In the genomic region with DNA sequence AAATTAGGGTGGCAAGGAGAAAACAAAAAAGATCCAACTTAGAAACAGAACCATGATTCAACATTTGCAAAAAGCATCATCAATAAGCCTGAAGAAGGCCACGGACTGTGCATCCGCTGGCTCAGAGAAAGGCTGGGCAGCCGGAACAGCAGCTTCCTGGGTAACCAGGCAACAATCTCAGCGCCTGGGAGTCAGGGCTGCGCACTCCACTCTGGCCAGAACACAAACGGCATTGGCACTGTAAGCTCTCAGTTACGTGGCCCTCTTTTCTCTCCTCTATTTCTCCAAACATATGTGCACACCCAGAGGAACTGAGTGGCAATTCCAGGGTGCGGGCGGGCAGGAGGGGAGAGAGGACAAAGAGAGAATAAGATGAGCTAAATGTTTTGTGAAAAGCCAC, we compare ENCODE assay signal across 11 cellular contexts. TPM values are rescaled to one million over a fixed set of nuclear protein-coding genes. Genes with fewer than 3 reads are reported as not detected.
DNase-seq lines count a peak whose midpoint lies in the region; ATAC-seq and TF ChIP-seq lines count a peak whose summit lies in the region.
"Had no signal": no experiment of that assay in that cellular context is flagged by ENCODE, and none has a peak within 500 bp of the region (broad histone marks: within the 10 kb centered on the region; RNA-seq: fewer than 3 reads in every experiment).

No MANE protein-coding gene starts in this region.

- H3K36me3 Mint-ChIP-seq in stimulated activated naive B cell treated with anti-CD40 and anti-IgM and Interleukin-4, amounts not matched to agents 10 μg/mL and 1 μg/mL and 100 μg/mL, for 72 hours, result peaks cover 17 to 54% of the 10 kb centered on the region in 2 donors

- peaks cover 8 to 21% of the 10 kb centered on the region in 2 donors for H3K4me1 Mint-ChIP-seq in stimulated activated naive B cell treated with anti-CD40 and anti-IgM and Interleukin-4, amounts not matched to agents 10 μg/mL and 1 μg/mL and 100 μg/mL, for 72 hours

- H3K27ac Mint-ChIP-seq in stimulated activated naive B cell treated with anti-CD40 and anti-IgM and Interleukin-4, amounts not matched to agents 10 μg/mL and 1 μg/mL and 100 μg/mL, for 72 hours, result peak overlapping the region; percentile 59

- ATAC-seq in SK-N-SH treated with all-trans-retinoic acid at 6 μM for 48 hours (peak; percentile 45; the same call in 1 of the 3 replicates), left lobe of liver (peak; percentile 89), GM18868 (IDR thresholded peaks at IDR 0.05; ENCODE audit: unreplicated experiment) (no peak), GM21529 (IDR thresholded peaks at IDR 0.05; ENCODE audit: unreplicated experiment) (no peak)
- ATAC-seq in stimulated activated naive B cell treated with anti-CD40 and anti-IgM and Interleukin-4, amounts not matched to agents 10 μg/mL and 1 μg/mL and 100 μg/mL, for 72 hours (replicated peaks), result no peak

- H3K27me3 Mint-ChIP-seq in stimulated activated naive B cell treated with anti-CD40 and anti-IgM and Interleukin-4, amounts not matched to agents 10 μg/mL and 1 μg/mL and 100 μg/mL, for 72 hours, result no peaks in the 10 kb centered on the region

- DNase-seq in cerebellar cortex (ENCODE audit: low spot score), result peak; percentile 77
- DNase-seq in left lobe of liver (ENCODE audit: low spot score), result peak; percentile 69
- no peak for DNase-seq in stimulated activated naive B cell treated with anti-CD40 and anti-IgM and Interleukin-4, amounts not matched to agents 10 μg/mL and 1 μg/mL and 100 μg/mL, for 72 hours
- no peak for DNase-seq in HUDEP-2 (lab: John Stamatoyannopoulos, UW; ENCODE audit: unreplicated experiment in 76 of 76)
- DNase-seq: effector CD8-positive, alpha-beta T cell; stimulated activated CD4-positive, alpha-beta T cell treated with anti-CD3 and anti-CD28 coated beads, Interleukin-4, amount 100 ng/mL, for 1 hour had no signal

- H3K4me3 Mint-ChIP-seq in stimulated activated naive B cell treated with anti-CD40 and anti-IgM and Interleukin-4, amounts not matched to agents 10 μg/mL and 1 μg/mL and 100 μg/mL, for 72 hours, result no peak overlapping the region

- H3K9me3 Mint-ChIP-seq in stimulated activated naive B cell treated with anti-CD40 and anti-IgM and Interleukin-4, amounts not matched to agents 10 μg/mL and 1 μg/mL and 100 μg/mL, for 72 hours, result no peaks in the 10 kb centered on the region

TF ChIP-seq in SK-N-SH treated with all-trans-retinoic acid at 6 μM for 48 hours, 23 proteins besides CTCF, POLR2A, EP300 and RAD21:
- no peak for TF ChIP-seq ZFP3 (CRISPR knock-in tag; IDR thresholded peaks at IDR 0.05)
- no peak for TF ChIP-seq ZC3H10 (CRISPR knock-in tag; IDR thresholded peaks at IDR 0.05)
- TF ChIP-seq SNAI2 (CRISPR knock-in tag; IDR thresholded peaks at IDR 0.05), result no peak
- TF ChIP-seq TCF4 (CRISPR knock-in tag; IDR thresholded peaks at IDR 0.05; ENCODE audit: borderline replicate concordance), result no peak
- TF ChIP-seq, protein P1, sequence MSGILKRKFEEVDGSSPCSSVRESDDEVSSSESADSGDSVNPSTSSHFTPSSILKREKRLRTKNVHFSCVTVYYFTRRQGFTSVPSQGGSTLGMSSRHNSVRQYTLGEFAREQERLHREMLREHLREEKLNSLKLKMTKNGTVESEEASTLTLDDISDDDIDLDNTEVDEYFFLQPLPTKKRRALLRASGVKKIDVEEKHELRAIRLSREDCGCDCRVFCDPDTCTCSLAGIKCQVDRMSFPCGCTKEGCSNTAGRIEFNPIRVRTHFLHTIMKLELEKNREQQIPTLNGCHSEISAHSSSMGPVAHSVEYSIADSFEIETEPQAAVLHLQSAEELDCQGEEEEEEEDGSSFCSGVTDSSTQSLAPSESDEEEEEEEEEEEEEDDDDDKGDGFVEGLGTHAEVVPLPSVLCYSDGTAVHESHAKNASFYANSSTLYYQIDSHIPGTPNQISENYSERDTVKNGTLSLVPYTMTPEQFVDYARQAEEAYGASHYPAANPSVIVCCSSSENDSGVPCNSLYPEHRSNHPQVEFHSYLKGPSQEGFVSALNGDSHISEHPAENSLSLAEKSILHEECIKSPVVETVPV (CRISPR knock-in tag; IDR thresholded peaks at IDR 0.05), result no peak
- TF ChIP-seq CSDC2 (CRISPR knock-in tag; IDR thresholded peaks at IDR 0.05), result no peak
- TF ChIP-seq, protein P2, sequence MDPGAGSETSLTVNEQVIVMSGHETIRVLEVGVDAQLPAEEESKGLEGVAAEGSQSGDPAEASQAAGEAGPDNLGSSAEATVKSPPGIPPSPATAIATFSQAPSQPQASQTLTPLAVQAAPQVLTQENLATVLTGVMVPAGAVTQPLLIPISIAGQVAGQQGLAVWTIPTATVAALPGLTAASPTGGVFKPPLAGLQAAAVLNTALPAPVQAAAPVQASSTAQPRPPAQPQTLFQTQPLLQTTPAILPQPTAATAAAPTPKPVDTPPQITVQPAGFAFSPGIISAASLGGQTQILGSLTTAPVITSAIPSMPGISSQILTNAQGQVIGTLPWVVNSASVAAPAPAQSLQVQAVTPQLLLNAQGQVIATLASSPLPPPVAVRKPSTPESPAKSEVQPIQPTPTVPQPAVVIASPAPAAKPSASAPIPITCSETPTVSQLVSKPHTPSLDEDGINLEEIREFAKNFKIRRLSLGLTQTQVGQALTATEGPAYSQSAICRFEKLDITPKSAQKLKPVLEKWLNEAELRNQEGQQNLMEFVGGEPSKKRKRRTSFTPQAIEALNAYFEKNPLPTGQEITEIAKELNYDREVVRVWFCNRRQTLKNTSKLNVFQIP (CRISPR knock-in tag; IDR thresholded peaks at IDR 0.05; ENCODE audit: borderline replicate concordance, low read depth), result no peak
- no peak for TF ChIP-seq TOX (CRISPR knock-in tag; IDR thresholded peaks at IDR 0.05; ENCODE audit: borderline replicate concordance)
- no peak for TF ChIP-seq ZFP30 (CRISPR knock-in tag; IDR thresholded peaks at IDR 0.05)
- no peak for TF ChIP-seq PPARA (CRISPR knock-in tag; IDR thresholded peaks at IDR 0.05; ENCODE audit: borderline replicate concordance)
- TF ChIP-seq OSR1 (CRISPR knock-in tag; IDR thresholded peaks at IDR 0.05), result no peak
- no peak for TF ChIP-seq BACH2 (CRISPR knock-in tag; IDR thresholded peaks at IDR 0.05; ENCODE audit: borderline replicate concordance)
- TF ChIP-seq RARB (CRISPR knock-in tag; IDR thresholded peaks at IDR 0.05), result no peak

RNA-seq across cellular contexts. Expression of a gene that starts 6.4 kb away (rescaled TPM):
- total RNA-seq in left lobe of liver, result 15.7 TPM

RNA-seq across cellular contexts. Expression of a gene that starts 15.4 kb away (rescaled TPM):
- total RNA-seq in left lobe of liver, result not detected
- total RNA-seq: omental fat pad, tibial nerve had no signal

RNA-seq across cellular contexts. Expression of a gene that starts 19.8 kb away (rescaled TPM):
- total RNA-seq in left lobe of liver, result not detected

RNA-seq across cellular contexts. Expression of a gene that starts 45.9 kb away (rescaled TPM):
- total RNA-seq in left lobe of liver, result 56.3 TPM

Comparison
In these comparisons a context has a peak if more than half of its experiments do, and no peak if none do; other contexts are left out.
1. ATAC-seq: peak in SK-N-SH treated with all-trans-retinoic acid at 6 μM for 48 hours (single experiment) and left lobe of liver (single experiment); none in stimulated activated naive B cell treated with anti-CD40 and anti-IgM and Interleukin-4, amounts not matched to agents 10 μg/mL and 1 μg/mL and 100 μg/mL, for 72 hours (0 of 2), GM18868 (single experiment) and GM21529 (single experiment).
2. DNase-seq: peak in cerebellar cortex (single experiment) and left lobe of liver (single experiment); none in stimulated activated naive B cell treated with anti-CD40 and anti-IgM and Interleukin-4, amounts not matched to agents 10 μg/mL and 1 μg/mL and 100 μg/mL, for 72 hours (single experiment) and HUDEP-2 (0 of 76).